In genomic region chr10:98261436-98262277, GRCh38 we compare ENCODE assay signal across 18 cellular contexts. TPM values are rescaled to one million over a fixed set of nuclear protein-coding genes. Genes with fewer than 3 reads are reported as not detected.
DNase-seq lines count a peak whose midpoint lies in the region; TF ChIP-seq lines count a peak whose summit lies in the region.
"Had no signal": no experiment of that assay in that cellular context is flagged by ENCODE, and none has a peak within 500 bp of the region (broad histone marks: within the 10 kb centered on the region; RNA-seq: fewer than 3 reads in every experiment).

No MANE protein-coding gene starts in this region.

- H3K4me1 ChIP-seq in BLaER1 treated with 17β-estradiol and CSF1 and Interleukin-3, amounts not matched to agents 10 nM and 100 nM: peaks cover 33 to 94% (median 88%) of the 10 kb centered on the region in 10 experiments
- peaks cover 0 to 11% (median 3%) of the 10 kb centered on the region in 6 donors for H3K4me1 ChIP-seq in spleen
- H3K4me1 ChIP-seq in BE2C: no peaks in the 10 kb centered on the region

- H3K9me3 ChIP-seq in BLaER1 treated with 17β-estradiol and CSF1 and Interleukin-3, amounts not matched to agents 10 nM and 100 nM (replicated peaks in 1 of 11): peaks cover 0 to 7% (median 0%) of the 10 kb centered on the region in 11 experiments; a peak in 2 of 22 replicates
- no peaks in the 10 kb centered on the region for H3K9me3 ChIP-seq in spleen
- H3K9me3 ChIP-seq in BE2C: no peaks in the 10 kb centered on the region
- H3K9me3 ChIP-seq: A549 had no signal

- H3K27ac ChIP-seq in BLaER1 treated with 17β-estradiol and CSF1 and Interleukin-3, amounts not matched to agents 10 nM and 100 nM: peak overlapping the region in 8 of 11 experiments; percentile 37 to 74 (median 60); a peak in 9 of 22 replicates
- no peak overlapping the region for H3K27ac ChIP-seq in spleen
- H3K27ac ChIP-seq: A549, PC-9, RWPE1 had no signal

- WGBS in spleen, 5 donors: 84 to 91% (median 86%) methylated on average over 14 to 15 of the region's 15 CpGs

- intact Hi-C loops in spleen (cut with DNase I; ENCODE audit: low total_unique reads): no loop called here

- H3K27me3 ChIP-seq in BLaER1 treated with 17β-estradiol and CSF1 and Interleukin-3, amounts not matched to agents 10 nM and 100 nM: no peaks in the 10 kb centered on the region; a peak in 2 of 22 replicates
- H3K27me3 ChIP-seq in spleen (replicated peaks in 1 of 7): peaks cover 0 to 10% (median 0%) of the 10 kb centered on the region in 7 donors
- no peaks in the 10 kb centered on the region for H3K27me3 ChIP-seq in BE2C

- H3K4me2 ChIP-seq in BLaER1 treated with 17β-estradiol and CSF1 and Interleukin-3, amounts not matched to agents 10 nM and 100 nM: peak overlapping the region in 9 of 11 experiments; percentile 55 to 94 (median 80); a peak in 18 of 22 replicates
- H3K4me2 ChIP-seq: A549, PC-9 had no signal

- TF ChIP-seq CTCF in spleen (IDR thresholded peaks at IDR 0.05 in 8 of 11, conservative IDR thresholded peaks at IDR 0.05 in 3 of 11): no peak
- TF ChIP-seq CTCF in BE2C (IDR thresholded peaks at IDR 0.05; ENCODE audit: low read depth, low read length): no peak

- H3K36me3 ChIP-seq in BLaER1 treated with 17β-estradiol and CSF1 and Interleukin-3, amounts not matched to agents 10 nM and 100 nM: peaks cover 0 to 9% (median 0%) of the 10 kb centered on the region in 11 experiments; a peak in 3 of 22 replicates
- peaks cover 0 to 23% (median 0%) of the 10 kb centered on the region in 6 donors for H3K36me3 ChIP-seq in spleen
- H3K36me3 ChIP-seq in BE2C: no peaks in the 10 kb centered on the region

- no peaks in the 10 kb centered on the region; a peak in 1 of 22 replicates for H4K20me1 ChIP-seq in BLaER1 treated with 17β-estradiol and CSF1 and Interleukin-3, amounts not matched to agents 10 nM and 100 nM

- TF ChIP-seq POLR2A in spleen (IDR thresholded peaks at IDR 0.05): no peak

- no peak overlapping the region for H3K4me3 ChIP-seq in BLaER1 treated with 17β-estradiol and CSF1 and Interleukin-3, amounts not matched to agents 10 nM and 100 nM
- H3K4me3 ChIP-seq in spleen (no peak overlapping the region), BE2C (ENCODE audit: low read depth, low read length) (no peak overlapping the region)
- H3K4me3 ChIP-seq: A549, PC-9 had no signal

- DNase-seq in NCI-H446 treated with DMSO at 0.1 percent for 48 hours (lab: John Stamatoyannopoulos, UW) (peak; percentile 32), NCI-H446 (lab: John Stamatoyannopoulos, UW) (no peak), ecto neural progenitor cell (ENCODE audit: low spot score) (peak; percentile 26), spleen (peak; percentile 62), NCI-H526 (lab: John Stamatoyannopoulos, UW) (no peak), BE2C (no peak)
- DNase-seq: CD8-positive, alpha-beta memory T cell; DMS79 treated with DMSO at 0.1 percent for 48 hours; KG1; NCI-H2029 treated with DMSO at 0.1 percent for 48 hours; NCI-H2171; NCI-H510A; NCI-H774; SIG-M5 had no signal

- no peak overlapping the region; a peak in 1 of 22 replicates for H3K9ac ChIP-seq in BLaER1 treated with 17β-estradiol and CSF1 and Interleukin-3, amounts not matched to agents 10 nM and 100 nM

RNA-seq across cellular contexts. Expression of gene LOXL4, which starts 6.3 kb away (rescaled TPM):
- 1 to 10 TPM; 1.6 to 6.1 (median 2.5) TPM for total RNA-seq in spleen
- under 1 TPM; 0.39 to 0.90 (median 0.44) TPM for polyA plus RNA-seq in spleen
- polyA plus RNA-seq in BE2C (2012; ENCODE audit: insufficient read depth, insufficient read length, low read depth): 0.28 TPM
- total RNA-seq: CD8-positive, alpha-beta memory T cell had no signal

Comparison
In these comparisons a context has a peak if more than half of its experiments do, and no peak if none do; other contexts are left out.
1. DNase-seq: peak in NCI-H446 treated with DMSO at 0.1 percent for 48 hours (single experiment), ecto neural progenitor cell (single experiment) and spleen (single experiment); none in NCI-H446 (0 of 2), NCI-H526 (0 of 2) and BE2C (single experiment).
2. H3K27ac ChIP-seq: peak in BLaER1 treated with 17β-estradiol and CSF1 and Interleukin-3, amounts not matched to agents 10 nM and 100 nM (8 of 11); none in spleen (0 of 8).